Comparison of ENCODE assay signal across 17 cellular contexts in the genomic region with DNA sequence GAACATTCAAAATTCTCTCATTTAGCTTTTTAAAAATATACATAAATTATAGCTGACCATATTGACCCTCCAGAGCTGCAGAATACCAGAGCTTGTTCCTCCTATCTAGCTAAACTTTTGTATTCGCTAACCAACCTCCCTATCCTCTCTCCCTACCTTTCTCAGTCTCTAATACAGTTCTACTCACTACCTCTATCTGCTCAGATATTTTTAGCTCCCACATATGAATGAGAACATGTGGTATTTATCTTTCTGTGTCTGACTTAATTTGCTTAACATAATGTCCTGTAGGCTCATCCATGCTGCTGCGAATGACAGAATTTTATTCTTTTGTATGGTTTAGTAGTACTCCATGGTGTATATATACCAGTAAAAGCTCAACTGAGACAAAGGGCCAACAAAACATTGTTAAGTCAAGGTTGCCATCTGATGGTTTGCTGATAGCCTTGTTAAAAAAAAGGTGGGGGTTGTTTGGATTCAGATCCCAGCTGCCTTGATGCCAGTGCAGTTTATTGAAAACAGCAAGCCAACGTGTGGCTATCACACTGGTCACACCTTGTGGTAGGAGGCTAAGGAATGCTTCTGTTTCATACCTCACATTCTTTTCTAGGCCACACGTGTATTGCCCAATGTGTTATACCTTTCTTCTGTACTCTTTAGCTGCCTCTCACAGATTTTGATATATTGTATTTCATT.
A peak's percentile ranks its signal among the peaks of the same experiment; 100 is the strongest.
DNase-seq lines count a peak whose midpoint lies in the region; ATAC-seq, FAIRE-seq and TF ChIP-seq lines count a peak whose summit lies in the region.
"Had no signal": no experiment of that assay in that cellular context is flagged by ENCODE, and none has a peak within 500 bp of the region (broad histone marks: within the 10 kb centered on the region; RNA-seq: fewer than 3 reads in every experiment).

No MANE protein-coding gene starts in this region.

- no peak for FAIRE-seq in D721Med (lab: Jason Lieb, UNC)
- FAIRE-seq in HTR-8/SVneo (lab: Jason Lieb, UNC) = peak; percentile 80
- FAIRE-seq: islet of Langerhans had no signal

- peak; percentile 8 for TF ChIP-seq CTCF in D721Med (IDR thresholded peaks at IDR 0.05; ENCODE audit: insufficient read depth, missing control alignments)

- DNase-seq in D721Med (ENCODE audit: insufficient read length, low spot score) = no peak
- no peak for DNase-seq in HTR-8/SVneo (ENCODE audit: insufficient read length, low spot score)
- peak; percentile 93 for DNase-seq in SW480 (ENCODE audit: low spot score)
- peak; percentile 68 for DNase-seq in kidney tubule cell (ENCODE audit: low spot score)
- no peak for DNase-seq in SIG-M5 (lab: John Stamatoyannopoulos, UW)
- DNase-seq in activated T-cell treated with anti-CD3 and anti-CD28 coated beads, Interleukin-2, amount 50 U/mL, for 1 hour = no peak
- DNase-seq in H7 = no peak
- DNase-seq: activated CD8-positive, alpha-beta memory T cell treated with anti-CD3 and anti-CD28 coated beads, Interleukin-2, amount 50 U/mL, for 48 hours; C1 segment of cervical spinal cord; colonic mucosa; WERI-Rb-1 had no signal

- no peak for ATAC-seq in HG03571 (IDR thresholded peaks at IDR 0.05; ENCODE audit: unreplicated experiment)
- ATAC-seq: gastroesophageal sphincter had no signal

- H3K27me3 ChIP-seq in H7 (ENCODE audit: control insufficient read depth, insufficient read depth, low read length) = no peaks in the 10 kb centered on the region
- H3K27me3 ChIP-seq: colonic mucosa, gastroesophageal sphincter, SJCRH30, suprapubic skin had no signal

- H3K36me3 ChIP-seq in H7 (replicated peaks; ENCODE audit: control insufficient read depth, insufficient read depth, low read length) = no peaks in the 10 kb centered on the region
- H3K36me3 ChIP-seq: colonic mucosa, gastroesophageal sphincter, SJCRH30, suprapubic skin, WERI-Rb-1 had no signal

- H3K4me3 ChIP-seq in H7 (ENCODE audit: insufficient read depth, low read depth, low read length) = no peak overlapping the region
- H3K4me3 ChIP-seq: colonic mucosa, gastroesophageal sphincter, SJCRH30, skin epidermis, suprapubic skin had no signal

Comparison
In these comparisons a context has a peak if more than half of its experiments do, and no peak if none do; other contexts are left out.
1. DNase-seq: peak in SW480 (single experiment) and kidney tubule cell (single experiment); none in D721Med (single experiment), HTR-8/SVneo (single experiment), SIG-M5 (single experiment), activated T-cell treated with anti-CD3 and anti-CD28 coated beads, Interleukin-2, amount 50 U/mL, for 1 hour (single experiment) and H7 (single experiment).